8 cellular contexts compared by ENCODE assay signal in genomic region chr4:141158219-141158618, GRCh38. TPM values are rescaled to one million over a fixed set of nuclear protein-coding genes. Genes with fewer than 3 reads are reported as not detected.
DNase-seq lines count a peak whose midpoint lies in the region; ATAC-seq, FAIRE-seq and TF ChIP-seq lines count a peak whose summit lies in the region.

No MANE protein-coding gene starts in this region.

- no peak overlapping the region for H3K4me3 Mint-ChIP-seq in activated CD4-positive, alpha-beta T cell treated with anti-CD3 and anti-CD28 coated beads, Interleukin-2, amount 10 ng/mL, durations not matched to agents 7 days and 5 days

- no peaks in the 10 kb centered on the region for H4K20me1 ChIP-seq in K562 (replicated peaks; ENCODE audit: control insufficient read depth, insufficient read depth, low read length)

- intact Hi-C loops in K562 (cut with micrococcal nuclease): loop anchor here (5.0 kb wide), 3 partner anchors 134 to 1689 kb away; partner anchors contain the start of gene INPP4B

- no TSS peak for BruUV-seq in K562 (replicated peaks; lab: Mats Ljungman, UMichigan)

- peak; percentile 57 to 71 for TF ChIP-seq RAD21 in K562 (CRISPR knock-in tag; conservative IDR thresholded peaks at IDR 0.05 in 1 of 2, IDR thresholded peaks at IDR 0.05 in 1 of 2)

- TF ChIP-seq POLR2A in K562 (conservative IDR thresholded peaks at IDR 0.05): no peak

- CTCF ChIA-PET in K562 (lab: Yijun Ruan, JAX; ENCODE audit: low intra/inter-chr PET ratio): no interaction called here
- CTCF ChIA-PET in activated CD4-positive, alpha-beta T cell treated with anti-CD3 and anti-CD28 coated beads, Interleukin-2, amount 10 ng/mL, durations not matched to agents 7 days and 5 days (lab: Charles Lee): interaction anchor here (0.6 to 1.1 kb wide), 3 partner anchors 16 to 408 kb away, joined by 4 to 5 read pairs (median 4); no protein-coding TSS in a partner anchor

- no peak overlapping the region for H2AFZ ChIP-seq in K562 (ENCODE audit: low read depth, low read length)

- no peaks in the 10 kb centered on the region for H3K4me1 Mint-ChIP-seq in activated CD4-positive, alpha-beta T cell treated with anti-CD3 and anti-CD28 coated beads, Interleukin-2, amount 10 ng/mL, durations not matched to agents 7 days and 5 days

- H3K79me2 ChIP-seq in K562 (ENCODE audit: control insufficient read depth, insufficient read depth, low read length): no peaks in the 10 kb centered on the region

- peaks cover 3% of the 10 kb centered on the region for H3K27me3 Mint-ChIP-seq in activated CD4-positive, alpha-beta T cell treated with anti-CD3 and anti-CD28 coated beads, Interleukin-2, amount 10 ng/mL, durations not matched to agents 7 days and 5 days

- no peak overlapping the region for H3K9ac ChIP-seq in K562 (ENCODE audit: insufficient read depth in 1 of 2, low read depth in 2 of 2, low read length in 2 of 2)

- peak; percentile 33 for DNase-seq in GM12865 (ENCODE audit: low read depth)
- DNase-seq in MV-4-11 (lab: John Stamatoyannopoulos, UW): peak; percentile 41
- peak; percentile 19 to 52 (median 40) for DNase-seq in K562 (ENCODE audit: extremely low read depth in 1 of 4, low spot score in 3 of 4)
- no peak for DNase-seq in lung (ENCODE audit: low spot score)
- DNase-seq in nucleus accumbens (lab: John Stamatoyannopoulos, UW): no peak
- no peak for DNase-seq in activated CD4-positive, alpha-beta T cell treated with anti-CD3 and anti-CD28 coated beads, Interleukin-2, amount 10 ng/mL, durations not matched to agents 7 days and 5 days
- no peak for DNase-seq in stimulated activated CD4-positive, alpha-beta T cell treated with anti-CD3 and anti-CD28 coated beads, Interleukin-12 subunit alpha, Interleukin-12 subunit beta, amount 100 ng/mL, for 4 hours

- POLR2A ChIA-PET in K562 (lab: Yijun Ruan, JAX): no interaction called here
- POLR2A ChIA-PET in activated CD4-positive, alpha-beta T cell treated with anti-CD3 and anti-CD28 coated beads, Interleukin-2, amount 10 ng/mL, durations not matched to agents 7 days and 5 days (lab: Charles Lee): no interaction called here

- H3K27ac ChIP-seq in K562 (ENCODE audit: extremely low read depth, low read depth, low read length): no peak overlapping the region
- H3K27ac ChIP-seq in lung (ENCODE audit: low read depth in 1 of 2, low read length in 1 of 2): no peak overlapping the region

- FAIRE-seq in K562 (lab: Jason Lieb, UNC): peak; percentile 87

- H3K27ac Mint-ChIP-seq in activated CD4-positive, alpha-beta T cell treated with anti-CD3 and anti-CD28 coated beads, Interleukin-2, amount 10 ng/mL, durations not matched to agents 7 days and 5 days: no peak overlapping the region

- peak; percentile 69 for ATAC-seq in K562
- peak; percentile 47 for ATAC-seq in lung (ENCODE audit: insufficient read depth, low FRiP score)
- ATAC-seq in HG02852 (IDR thresholded peaks at IDR 0.05; ENCODE audit: unreplicated experiment): no peak

- H3K4me2 ChIP-seq in K562 (ENCODE audit: insufficient read depth, low read length): no peak overlapping the region

- H3K36me3 ChIP-seq in K562 (ENCODE audit: control insufficient read depth, insufficient read depth, low read length): no peaks in the 10 kb centered on the region
- H3K36me3 ChIP-seq in lung (ENCODE audit: control insufficient read depth in 2 of 2, insufficient read depth in 2 of 2, low read length in 2 of 2): no peaks in the 10 kb centered on the region

- TF ChIP-seq CTCF in GM12865 (IDR thresholded peaks at IDR 0.05; ENCODE audit: insufficient read depth, low read depth, low read length, missing control alignments) (peak; percentile 28), K562 (IDR thresholded peaks at IDR 0.05 in 2 of 3, conservative IDR thresholded peaks at IDR 0.05 in 1 of 3; ENCODE audit: insufficient read depth in 2 of 3, low read depth in 1 of 3, low read length in 3 of 3) (peak in 2 of 3 experiments; percentile 28 to 77; a peak in 3 of 6 replicates), lung (IDR thresholded peaks at IDR 0.05; ENCODE audit: control extremely low read depth, extremely low read depth) (peak; percentile 3)

- no peak overlapping the region for H3K4me3 ChIP-seq in GM12865 (ENCODE audit: low read depth, low read length)
- H3K4me3 ChIP-seq in K562: no peak overlapping the region
- H3K4me3 ChIP-seq in lung: no peak overlapping the region

- in situ Hi-C loops in K562 (cut with MboI): no loop called here

- H3K9me3 ChIP-seq in K562 (replicated peaks; ENCODE audit: control insufficient read depth, insufficient read depth, low read depth, low read length) (no peaks in the 10 kb centered on the region), lung (ENCODE audit: control insufficient read depth in 2 of 2, insufficient read depth in 1 of 2, low read length in 1 of 2) (peaks cover 0 to 5% of the 10 kb centered on the region in 2 donors)

- H3K9me3 Mint-ChIP-seq in activated CD4-positive, alpha-beta T cell treated with anti-CD3 and anti-CD28 coated beads, Interleukin-2, amount 10 ng/mL, durations not matched to agents 7 days and 5 days: no peaks in the 10 kb centered on the region

- no peaks in the 10 kb centered on the region for H3K9me1 ChIP-seq in K562 (ENCODE audit: control insufficient read depth, insufficient read depth, low read length)

- no peak for TF ChIP-seq EP300 in K562 (IDR thresholded peaks at IDR 0.05; ENCODE audit: low read length)

- peaks cover 0 to 2% of the 10 kb centered on the region in 2 experiments; a peak in 2 of 5 replicates for H3K4me1 ChIP-seq in K562 (replicated peaks in 1 of 2; ENCODE audit: control insufficient read depth in 2 of 2, insufficient read depth in 2 of 2, low read length in 2 of 2)
- H3K4me1 ChIP-seq in lung (ENCODE audit: control insufficient read depth in 2 of 2, insufficient read depth in 2 of 2, low read length in 2 of 2): no peaks in the 10 kb centered on the region

- no peaks in the 10 kb centered on the region for H3K36me3 Mint-ChIP-seq in activated CD4-positive, alpha-beta T cell treated with anti-CD3 and anti-CD28 coated beads, Interleukin-2, amount 10 ng/mL, durations not matched to agents 7 days and 5 days (ENCODE audit: low read depth)

- no peaks in the 10 kb centered on the region for H3K27me3 ChIP-seq in K562 (ENCODE audit: control insufficient read depth in 2 of 2, insufficient read depth in 2 of 2, low read length in 2 of 2)
- H3K27me3 ChIP-seq in lung (ENCODE audit: control insufficient read depth, insufficient read depth): no peaks in the 10 kb centered on the region

TF ChIP-seq in K562, 482 proteins besides CTCF, POLR2A, EP300 and RAD21 (continues in another document):
- TF ChIP-seq KAT7 (CRISPR knock-in tag; IDR thresholded peaks at IDR 0.05; ENCODE audit: borderline replicate concordance) (no peak), MITF (IDR thresholded peaks at IDR 0.05) (no peak), ETS2 (tag; IDR thresholded peaks at IDR 0.05; ENCODE audit: borderline replicate concordance, poor library complexity, severe bottlenecking) (no peak), RFX5 (IDR thresholded peaks at IDR 0.05; ENCODE audit: low read depth, low read length) (peak; percentile 39; the same call in 1 of the 2 replicates), ATF3 (IDR thresholded peaks at IDR 0.05) (no peak), ATF3 (CRISPR knock-in tag; conservative IDR thresholded peaks at IDR 0.05) (no peak), ZNF384 (IDR thresholded peaks at IDR 0.05; ENCODE audit: low read depth, low read length) (peak; percentile 94), NR3C1 (CRISPR knock-in tag; IDR thresholded peaks at IDR 0.05) (no peak), EHMT2 (IDR thresholded peaks at IDR 0.05) (no peak), KAT8 (IDR thresholded peaks at IDR 0.05; ENCODE audit: low read depth) (no peak), PHF20 (IDR thresholded peaks at IDR 0.05; ENCODE audit: partially characterized antibody) (no peak)

RNA-seq across cellular contexts. Expression of gene RNF150, which starts 24.9 kb away (rescaled TPM):
- not detected in 2 replicates for total RNA-seq in K562 (2011; cell fraction: chromatin; rRNA removed; ENCODE audit: low replicate concordance)
- total RNA-seq in K562 (2011; cell fraction: nucleolus; rRNA removed): not detected in 2 replicates
- total RNA-seq in K562 (2011; cell fraction: nucleoplasm; rRNA removed): not detected in 2 replicates
- total RNA-seq in K562 (2014; rRNA removed) (not detected in 2 replicates), K562 (2014; rRNA removed; fragmentation: Illumina TruSeq; extraction: Trizol) (not detected in 2 replicates), K562 (2015; rRNA removed; fragmentation: Illumina TruSeq; extraction: Trizol) (not detected in 2 replicates), K562 (2021) (0.04 and 0.09 TPM in 2 replicates), lung (10 to 100 TPM in 1 of 2 donors, 1 to 10 TPM in 1; 3.7 to 19.3 TPM)
- polyA plus RNA-seq in K562 (2011; rRNA removed) (not detected in 2 replicates), K562 (2014; fragmentation: Illumina TruSeq; extraction: Trizol) (not detected in 2 replicates), K562 (2014; fragmentation: Nextera tagmentation; extraction: Ambion mirVana) (not detected), K562 (2014; rRNA removed) (not detected in 2 replicates), lung (under 1 TPM; 0.18 to 0.46 TPM)
- not detected in 2 replicates for polyA plus RNA-seq in K562 (2011; cell fraction: cytosol; rRNA removed)
- polyA plus RNA-seq in K562 (2011; cell fraction: nucleus; rRNA removed): not detected in 2 replicates
- not detected in 2 replicates for polyA plus RNA-seq in K562 (2012)
- not detected in 2 replicates for polyA minus RNA-seq in K562 (2011; rRNA and poly(A)+ RNA removed)
- not detected in 2 replicates for polyA minus RNA-seq in K562 (2011; cell fraction: cytosol; rRNA and poly(A)+ RNA removed)
- polyA minus RNA-seq in K562 (2011; cell fraction: nucleus; rRNA and poly(A)+ RNA removed): not detected in 2 replicates
- total RNA-seq in activated CD4-positive, alpha-beta T cell treated with anti-CD3 and anti-CD28 coated beads, Interleukin-2, amount 10 ng/mL, durations not matched to agents 7 days and 5 days: under 1 TPM in 1 of 2 experiments, not detected in 1; 0.02 TPM

Comparison
In these comparisons a context has a peak if more than half of its experiments do, and no peak if none do; other contexts are left out.
1. DNase-seq: peak in GM12865 (single experiment), MV-4-11 (single experiment) and K562 (4 of 4); none in lung (single experiment), nucleus accumbens (0 of 56), activated CD4-positive, alpha-beta T cell treated with anti-CD3 and anti-CD28 coated beads, Interleukin-2, amount 10 ng/mL, durations not matched to agents 7 days and 5 days (single experiment) and stimulated activated CD4-positive, alpha-beta T cell treated with anti-CD3 and anti-CD28 coated beads, Interleukin-12 subunit alpha, Interleukin-12 subunit beta, amount 100 ng/mL, for 4 hours (single experiment).
2. RNA of gene RNF150, which starts 24.9 kb away (total RNA-seq): 3.7 to 19.3 TPM in lung; 0.02 TPM in activated CD4-positive, alpha-beta T cell treated with anti-CD3 and anti-CD28 coated beads, Interleukin-2, amount 10 ng/mL, durations not matched to agents 7 days and 5 days and 0.04 to 0.09 TPM in K562; every median in the first group is over 4 times any median in the second.
3. Peak in every context shown above with its lines, with median percentiles within 50 percentile points of each other: CTCF ChIP-seq.